In genomic region chr1:11099310-11100148, GRCh38 we compare ENCODE assay signal across 1 cellular context.
TF ChIP-seq lines count a peak whose summit lies in the region.

Gene EXOSC10, minus strand, starts transcription at chr1:11099869. Its CDS starts 38 bp downstream, at chr1:11099831.

TF ChIP-seq in HepG2, 621 proteins besides CTCF, POLR2A, EP300 and RAD21 (continued from another document and continues in another):
- no peak; the same call in 1 of the 2 replicates for TF ChIP-seq ZNF317 (CRISPR knock-in tag; IDR thresholded peaks at IDR 0.05)
- no peak for TF ChIP-seq ZNF326 (CRISPR knock-in tag; IDR thresholded peaks at IDR 0.05; ENCODE audit: borderline replicate concordance)
- TF ChIP-seq MAF1 (CRISPR knock-in tag; IDR thresholded peaks at IDR 0.05; ENCODE audit: borderline replicate concordance) = no peak; the same call in 1 of the 2 replicates
- TF ChIP-seq HES4 (CRISPR knock-in tag; IDR thresholded peaks at IDR 0.05; ENCODE audit: borderline replicate concordance) = no peak
- TF ChIP-seq SYNCRIP (IDR thresholded peaks at IDR 0.05; ENCODE audit: insufficient read depth, low read depth, low read length) = no peak
- peak; percentile 31; the same call in 1 of the 2 replicates for TF ChIP-seq ZNF709 (CRISPR knock-in tag; IDR thresholded peaks at IDR 0.05)
- peak; percentile 57 for TF ChIP-seq ZNF883 (CRISPR knock-in tag; IDR thresholded peaks at IDR 0.05; ENCODE audit: not compliant biosample characterization)
- TF ChIP-seq, protein P1, sequence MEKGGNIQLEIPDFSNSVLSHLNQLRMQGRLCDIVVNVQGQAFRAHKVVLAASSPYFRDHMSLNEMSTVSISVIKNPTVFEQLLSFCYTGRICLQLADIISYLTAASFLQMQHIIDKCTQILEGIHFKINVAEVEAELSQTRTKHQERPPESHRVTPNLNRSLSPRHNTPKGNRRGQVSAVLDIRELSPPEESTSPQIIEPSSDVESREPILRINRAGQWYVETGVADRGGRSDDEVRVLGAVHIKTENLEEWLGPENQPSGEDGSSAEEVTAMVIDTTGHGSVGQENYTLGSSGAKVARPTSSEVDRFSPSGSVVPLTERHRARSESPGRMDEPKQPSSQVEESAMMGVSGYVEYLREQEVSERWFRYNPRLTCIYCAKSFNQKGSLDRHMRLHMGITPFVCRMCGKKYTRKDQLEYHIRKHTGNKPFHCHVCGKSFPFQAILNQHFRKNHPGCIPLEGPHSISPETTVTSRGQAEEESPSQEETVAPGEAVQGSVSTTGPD (CRISPR knock-in tag; IDR thresholded peaks at IDR 0.05) = no peak
- 0 out of 2 replicates have a peak, but pooled peaks have one; percentile 15 for TF ChIP-seq PHF21A (CRISPR knock-in tag; IDR thresholded peaks at IDR 0.05)
- TF ChIP-seq ZSCAN22 (CRISPR knock-in tag; IDR thresholded peaks at IDR 0.05) = no peak
- TF ChIP-seq, protein P2, sequence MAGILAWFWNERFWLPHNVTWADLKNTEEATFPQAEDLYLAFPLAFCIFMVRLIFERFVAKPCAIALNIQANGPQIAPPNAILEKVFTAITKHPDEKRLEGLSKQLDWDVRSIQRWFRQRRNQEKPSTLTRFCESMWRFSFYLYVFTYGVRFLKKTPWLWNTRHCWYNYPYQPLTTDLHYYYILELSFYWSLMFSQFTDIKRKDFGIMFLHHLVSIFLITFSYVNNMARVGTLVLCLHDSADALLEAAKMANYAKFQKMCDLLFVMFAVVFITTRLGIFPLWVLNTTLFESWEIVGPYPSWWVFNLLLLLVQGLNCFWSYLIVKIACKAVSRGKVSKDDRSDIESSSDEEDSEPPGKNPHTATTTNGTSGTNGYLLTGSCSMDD (CRISPR knock-in tag; IDR thresholded peaks at IDR 0.05) = no peak
- no peak; the same call in 1 of the 2 replicates for TF ChIP-seq ELF3 (CRISPR knock-in tag; IDR thresholded peaks at IDR 0.05)
- no peak for TF ChIP-seq ZNF101 (CRISPR knock-in tag; IDR thresholded peaks at IDR 0.05; ENCODE audit: borderline replicate concordance, low read depth)
- TF ChIP-seq ARNT2 (CRISPR knock-in tag; IDR thresholded peaks at IDR 0.05; ENCODE audit: low read depth) = peak; percentile 84
- peak; percentile 69; the same call in 1 of the 2 replicates for TF ChIP-seq ZBTB3 (CRISPR knock-in tag; IDR thresholded peaks at IDR 0.05; ENCODE audit: borderline replicate concordance, low read depth)
- TF ChIP-seq ZBTB42 (CRISPR knock-in tag; IDR thresholded peaks at IDR 0.05) = no peak
- TF ChIP-seq NAIF1 (CRISPR knock-in tag; IDR thresholded peaks at IDR 0.05; ENCODE audit: borderline replicate concordance) = peak; percentile 81
- peak; percentile 30; the same call in 1 of the 2 replicates for TF ChIP-seq ZFP36L1 (CRISPR knock-in tag; IDR thresholded peaks at IDR 0.05)
- TF ChIP-seq ZNF629 (CRISPR knock-in tag; conservative IDR thresholded peaks at IDR 0.05) = 0 out of 2 replicates have a peak, but pooled peaks have one; percentile 37
- TF ChIP-seq SMYD3 (CRISPR knock-in tag; IDR thresholded peaks at IDR 0.05) = 0 out of 2 replicates have a peak, but pooled peaks have one; percentile 19
- TF ChIP-seq ZNF619 (CRISPR knock-in tag; IDR thresholded peaks at IDR 0.05) = peak; percentile 49; the same call in 1 of the 2 replicates
- TF ChIP-seq HMGXB3 (CRISPR knock-in tag; IDR thresholded peaks at IDR 0.05; ENCODE audit: borderline replicate concordance) = no peak
- TF ChIP-seq ZSCAN20 (CRISPR knock-in tag; IDR thresholded peaks at IDR 0.05; ENCODE audit: borderline replicate concordance) = peak; percentile 82; the same call in 1 of the 2 replicates
- no peak for TF ChIP-seq SMARCE1 (IDR thresholded peaks at IDR 0.05; ENCODE audit: borderline replicate concordance)
- TF ChIP-seq PBX3 (CRISPR knock-in tag; IDR thresholded peaks at IDR 0.05; ENCODE audit: borderline replicate concordance) = no peak
- TF ChIP-seq SP4 (CRISPR knock-in tag; IDR thresholded peaks at IDR 0.05) = peak; percentile 70
- TF ChIP-seq ZNF724P (CRISPR knock-in tag; IDR thresholded peaks at IDR 0.05; ENCODE audit: borderline replicate concordance) = peak; percentile 74; the same call in 1 of the 2 replicates
- TF ChIP-seq, protein P3, sequence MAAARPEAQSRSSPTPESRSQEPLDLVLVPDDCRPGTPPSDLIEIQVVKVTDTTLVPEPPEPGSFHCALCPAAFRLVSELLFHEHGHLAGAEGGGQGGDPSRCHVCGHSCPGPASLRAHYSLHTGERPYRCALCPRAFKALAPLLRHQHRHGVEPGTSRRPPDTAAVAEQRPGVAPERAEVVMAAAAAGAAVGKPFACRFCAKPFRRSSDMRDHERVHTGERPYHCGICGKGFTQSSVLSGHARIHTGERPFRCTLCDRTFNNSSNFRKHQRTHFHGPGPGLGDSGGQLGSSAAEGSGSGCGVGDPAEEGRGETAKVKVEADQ (CRISPR knock-in tag; IDR thresholded peaks at IDR 0.05; ENCODE audit: borderline replicate concordance) = peak; percentile 58
- TF ChIP-seq, protein P4, sequence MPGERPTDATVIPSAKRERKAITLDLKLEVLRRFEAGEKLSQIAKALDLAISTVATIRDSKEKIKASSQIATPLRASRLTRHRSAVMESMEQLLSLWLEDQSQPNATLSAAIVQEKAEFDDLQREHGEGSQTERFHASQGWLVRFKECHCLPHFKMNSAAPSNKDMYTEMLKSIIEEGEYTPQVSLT (CRISPR knock-in tag; IDR thresholded peaks at IDR 0.05; ENCODE audit: borderline replicate concordance, low read depth) = no peak
- TF ChIP-seq MED8 (CRISPR knock-in tag; IDR thresholded peaks at IDR 0.05; ENCODE audit: insufficient replicate concordance) = peak; percentile 75
- TF ChIP-seq ARNTL (CRISPR knock-in tag; IDR thresholded peaks at IDR 0.05) = no peak
- TF ChIP-seq, protein P5, sequence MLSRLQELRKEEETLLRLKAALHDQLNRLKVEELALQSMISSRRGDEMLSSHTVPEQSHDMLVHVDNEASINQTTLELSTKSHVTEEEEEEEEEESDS (CRISPR knock-in tag; IDR thresholded peaks at IDR 0.05; ENCODE audit: borderline replicate concordance) = no peak
- TF ChIP-seq TP53 (CRISPR knock-in tag; conservative IDR thresholded peaks at IDR 0.05) = peak; percentile 83; the same call in 1 of the 2 replicates
- TF ChIP-seq ZNF878 (CRISPR knock-in tag; IDR thresholded peaks at IDR 0.05) = no peak
- TF ChIP-seq ZNF737 (CRISPR knock-in tag; IDR thresholded peaks at IDR 0.05; ENCODE audit: borderline replicate concordance) = no peak
- no peak for TF ChIP-seq ZNF468 (CRISPR knock-in tag; IDR thresholded peaks at IDR 0.05)
- no peak for TF ChIP-seq ZMYM2 (CRISPR knock-in tag; IDR thresholded peaks at IDR 0.05)
- no peak for TF ChIP-seq PAF1 (CRISPR knock-in tag; IDR thresholded peaks at IDR 0.05)
- no peak for TF ChIP-seq ZFP41 (CRISPR knock-in tag; IDR thresholded peaks at IDR 0.05; ENCODE audit: borderline replicate concordance)
- peak; percentile 71; the same call in 1 of the 2 replicates for TF ChIP-seq ZFP82 (CRISPR knock-in tag; IDR thresholded peaks at IDR 0.05; ENCODE audit: borderline replicate concordance)
- TF ChIP-seq FOXO1 (CRISPR knock-in tag; IDR thresholded peaks at IDR 0.05) = no peak
- TF ChIP-seq PAXIP1 (CRISPR knock-in tag; conservative IDR thresholded peaks at IDR 0.05) = peak; percentile 32; the same call in 1 of the 2 replicates
- peak; percentile 47; the same call in 1 of the 2 replicates for TF ChIP-seq ZNF768 (CRISPR knock-in tag; IDR thresholded peaks at IDR 0.05)
- TF ChIP-seq ATM (IDR thresholded peaks at IDR 0.05; ENCODE audit: borderline replicate concordance) = no peak
- peak; percentile 42; the same call in 1 of the 2 replicates for TF ChIP-seq ARHGAP35 (CRISPR knock-in tag; IDR thresholded peaks at IDR 0.05; ENCODE audit: borderline replicate concordance)
- TF ChIP-seq NFYC (CRISPR knock-in tag; IDR thresholded peaks at IDR 0.05) = no peak
